ENCODE assay signal across 1 cellular context in the genomic region with DNA sequence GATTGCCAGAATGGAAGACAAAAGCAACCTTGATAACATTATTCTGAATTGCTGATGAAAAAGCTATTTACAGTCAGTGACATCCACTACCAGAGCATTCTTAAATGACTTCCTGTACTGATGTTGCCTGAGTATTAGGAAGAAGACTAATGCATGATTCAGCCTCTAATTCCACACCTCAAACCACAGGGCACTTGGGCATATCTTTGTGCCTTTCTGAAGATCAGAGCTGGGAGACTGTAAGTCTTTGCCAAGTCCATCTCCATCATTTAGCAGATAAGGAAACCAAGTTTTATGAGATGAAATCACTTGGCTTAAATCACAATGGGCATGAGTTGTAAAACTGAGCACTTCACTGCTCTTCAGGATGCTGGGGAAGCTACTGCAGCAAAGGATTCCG.
TF ChIP-seq lines count a peak whose summit lies in the region.

No MANE protein-coding gene starts in this region.

TF ChIP-seq in GM12878, 131 proteins besides CTCF, POLR2A, EP300 and RAD21:
- TF ChIP-seq TCF7 (IDR thresholded peaks at IDR 0.05; ENCODE audit: borderline replicate concordance) = no peak
- no peak for TF ChIP-seq SP1 (IDR thresholded peaks at IDR 0.05; ENCODE audit: low read depth, low read length)
- TF ChIP-seq, protein P1, sequence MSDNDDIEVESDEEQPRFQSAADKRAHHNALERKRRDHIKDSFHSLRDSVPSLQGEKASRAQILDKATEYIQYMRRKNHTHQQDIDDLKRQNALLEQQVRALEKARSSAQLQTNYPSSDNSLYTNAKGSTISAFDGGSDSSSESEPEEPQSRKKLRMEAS (IDR thresholded peaks at IDR 0.05; ENCODE audit: low read depth, low read length) = no peak
- TF ChIP-seq, protein P2, sequence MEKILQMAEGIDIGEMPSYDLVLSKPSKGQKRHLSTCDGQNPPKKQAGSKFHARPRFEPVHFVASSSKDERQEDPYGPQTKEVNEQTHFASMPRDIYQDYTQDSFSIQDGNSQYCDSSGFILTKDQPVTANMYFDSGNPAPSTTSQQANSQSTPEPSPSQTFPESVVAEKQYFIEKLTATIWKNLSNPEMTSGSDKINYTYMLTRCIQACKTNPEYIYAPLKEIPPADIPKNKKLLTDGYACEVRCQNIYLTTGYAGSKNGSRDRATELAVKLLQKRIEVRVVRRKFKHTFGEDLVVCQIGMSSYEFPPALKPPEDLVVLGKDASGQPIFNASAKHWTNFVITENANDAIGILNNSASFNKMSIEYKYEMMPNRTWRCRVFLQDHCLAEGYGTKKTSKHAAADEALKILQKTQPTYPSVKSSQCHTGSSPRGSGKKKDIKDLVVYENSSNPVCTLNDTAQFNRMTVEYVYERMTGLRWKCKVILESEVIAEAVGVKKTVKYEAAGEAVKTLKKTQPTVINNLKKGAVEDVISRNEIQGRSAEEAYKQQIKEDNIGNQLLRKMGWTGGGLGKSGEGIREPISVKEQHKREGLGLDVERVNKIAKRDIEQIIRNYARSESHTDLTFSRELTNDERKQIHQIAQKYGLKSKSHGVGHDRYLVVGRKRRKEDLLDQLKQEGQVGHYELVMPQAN (conservative IDR thresholded peaks at IDR 0.05) = no peak
- TF ChIP-seq TCF12 (IDR thresholded peaks at IDR 0.05; ENCODE audit: low read depth, low read length) = no peak
